11 cellular contexts compared by ENCODE assay signal in the genomic region with DNA sequence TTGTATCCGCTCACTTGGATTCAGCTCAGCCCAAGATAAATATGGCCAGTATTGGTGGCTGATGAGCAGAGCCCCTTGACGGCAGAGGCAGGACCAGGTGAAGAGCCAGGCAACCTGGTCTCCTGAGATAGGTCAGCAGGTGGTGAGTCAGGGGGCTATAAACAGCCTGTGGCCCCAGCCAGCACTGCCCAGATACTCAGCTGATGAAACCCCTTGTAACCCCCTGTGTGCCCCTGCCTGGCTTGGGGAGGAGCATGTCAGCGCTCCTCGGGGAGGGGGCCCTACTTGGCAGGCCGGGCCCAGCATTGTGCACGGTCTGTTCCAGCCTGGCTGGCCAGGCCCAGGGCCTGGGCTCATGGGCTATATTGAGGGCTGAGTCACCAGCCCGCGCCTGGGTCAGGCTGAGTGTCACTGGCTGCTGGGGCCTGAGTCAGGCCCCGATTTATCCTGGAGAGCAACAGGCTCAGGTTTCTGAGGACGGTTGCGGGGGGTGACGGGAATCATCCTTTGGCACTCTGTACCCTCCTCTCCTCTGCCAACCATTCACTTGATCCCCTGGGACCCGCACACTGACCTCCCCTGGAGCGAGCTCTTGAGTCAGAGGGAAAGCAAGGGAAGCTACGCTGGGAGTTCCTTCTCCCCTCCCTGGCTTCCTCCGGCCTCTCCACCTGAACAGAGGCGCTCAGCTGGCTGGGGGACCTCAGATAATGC. TPM values are rescaled to one million over a fixed set of nuclear protein-coding genes. Genes with fewer than 3 reads are reported as not detected.
A peak's percentile ranks its signal among the peaks of the same experiment; 100 is the strongest.
DNase-seq lines count a peak whose midpoint lies in the region; ATAC-seq and TF ChIP-seq lines count a peak whose summit lies in the region.
"Had no signal": no experiment of that assay in that cellular context is flagged by ENCODE, and none has a peak within 500 bp of the region (broad histone marks: within the 10 kb centered on the region; RNA-seq: fewer than 3 reads in every experiment).

No MANE protein-coding gene starts in this region.

- no peaks in the 10 kb centered on the region for H3K9me3 Mint-ChIP-seq in T-helper 2 cell treated with Interferon-gamma antibody and Interleukin-4, amounts not matched to agents 5 μg/mL and 100 μg/mL, for 36 hours

- CTCF ChIA-PET in Panc1 (lab: Charles Lee) = no interaction called here

- intact Hi-C loops in Panc1 (cut with micrococcal nuclease; ENCODE audit: unreplicated experiment) = no loop called here

- ATAC-seq in Panc1 (peak; percentile 52), GM19324 (IDR thresholded peaks at IDR 0.05; ENCODE audit: low FRiP score, unreplicated experiment) (no peak), HG03460 (IDR thresholded peaks at IDR 0.05; ENCODE audit: unreplicated experiment) (no peak)

- H3K4ac ChIP-seq in neuronal stem cell (ENCODE audit: low read length) = no peak overlapping the region

- peak overlapping the region; percentile 45 for H3K18ac ChIP-seq in neuronal stem cell (ENCODE audit: low read length)

- peaks cover 2% of the 10 kb centered on the region for H3K79me1 ChIP-seq in neuronal stem cell (ENCODE audit: low read depth, low read length)

- H3K27me3 Mint-ChIP-seq in T-helper 2 cell treated with Interferon-gamma antibody and Interleukin-4, amounts not matched to agents 5 μg/mL and 100 μg/mL, for 36 hours (ENCODE audit: low read depth) = peaks cover 42% of the 10 kb centered on the region

- H3K36me3 ChIP-seq in BE2C (no peaks in the 10 kb centered on the region), Panc1 (ENCODE audit: control insufficient read depth, insufficient read depth, low read length) (no peaks in the 10 kb centered on the region), neuronal stem cell (replicated peaks in 1 of 2; ENCODE audit: control insufficient read depth in 2 of 2, insufficient read depth in 2 of 2, low read length in 2 of 2) (no peaks in the 10 kb centered on the region)

- peak overlapping the region; percentile 2 for H2BK15ac ChIP-seq in neuronal stem cell (ENCODE audit: low read length)

- H2AK5ac ChIP-seq in neuronal stem cell (ENCODE audit: low read depth, low read length) = peak overlapping the region; percentile 2

- no peak overlapping the region for H3K4me3 Mint-ChIP-seq in T-helper 2 cell treated with Interferon-gamma antibody and Interleukin-4, amounts not matched to agents 5 μg/mL and 100 μg/mL, for 36 hours

- H3K27ac Mint-ChIP-seq in T-helper 2 cell treated with Interferon-gamma antibody and Interleukin-4, amounts not matched to agents 5 μg/mL and 100 μg/mL, for 36 hours = no peak overlapping the region

- H3K4me1 ChIP-seq in BE2C (peaks cover 13% of the 10 kb centered on the region), Panc1 (ENCODE audit: control insufficient read depth, insufficient read depth, low read length) (peaks cover 23% of the 10 kb centered on the region), neuronal stem cell (ENCODE audit: control insufficient read depth in 2 of 2, insufficient read depth in 1 of 2, low read depth in 1 of 2, low read length in 2 of 2) (peaks cover 24 to 29% of the 10 kb centered on the region in 2 donors)

- H2AFZ ChIP-seq in neuronal stem cell (ENCODE audit: low read length) = peak overlapping the region; percentile 79

- no peak overlapping the region for H4K91ac ChIP-seq in neuronal stem cell (ENCODE audit: low read depth, low read length, poor library complexity)

- no peaks in the 10 kb centered on the region for H3K36me3 Mint-ChIP-seq in T-helper 2 cell treated with Interferon-gamma antibody and Interleukin-4, amounts not matched to agents 5 μg/mL and 100 μg/mL, for 36 hours (ENCODE audit: low read depth)

- no peak overlapping the region for H3K23ac ChIP-seq in neuronal stem cell (ENCODE audit: low read depth, low read length, poor library complexity)

- no peak overlapping the region for H2BK5ac ChIP-seq in neuronal stem cell (ENCODE audit: low read length)

- no peak overlapping the region for H3K4me2 ChIP-seq in neuronal stem cell (ENCODE audit: insufficient read depth, low read length, poor library complexity, severe bottlenecking)

- no peaks in the 10 kb centered on the region for H3K27me3 ChIP-seq in BE2C
- H3K27me3 ChIP-seq in Panc1 (ENCODE audit: control insufficient read depth, insufficient read depth, low read length) = no peaks in the 10 kb centered on the region
- H3K27me3 ChIP-seq in neuronal stem cell (ENCODE audit: control insufficient read depth in 3 of 3, insufficient read depth in 3 of 3, low read depth in 1 of 3, low read length in 3 of 3) = no peaks in the 10 kb centered on the region

- H3K27ac ChIP-seq in Panc1 (ENCODE audit: low read length) = peak overlapping the region; percentile 34; the same call in 1 of the 2 replicates
- peak overlapping the region; percentile 68 for H3K27ac ChIP-seq in neuronal stem cell (replicated peaks; ENCODE audit: low read length)

- no peak overlapping the region for H4K8ac ChIP-seq in neuronal stem cell (ENCODE audit: low read depth, low read length)

- H3K9me3 ChIP-seq in BE2C (no peaks in the 10 kb centered on the region), Panc1 (ENCODE audit: control insufficient read depth, insufficient read depth, low read depth, low read length) (no peaks in the 10 kb centered on the region), neuronal stem cell (replicated peaks in 1 of 2; ENCODE audit: control insufficient read depth in 2 of 2, insufficient read depth in 1 of 2, low read depth in 1 of 2, low read length in 2 of 2) (no peaks in the 10 kb centered on the region)

- POLR2A ChIA-PET in Panc1 (lab: Charles Lee) = no interaction called here

- in situ Hi-C loops in Panc1 (cut with HindIII; ENCODE audit: low pct_unique_long_range_greater_than_20kb, low sequenced_read_pairs) = no loop called here

- no TSS peak for BruUV-seq in Panc1 (replicated peaks; lab: Mats Ljungman, UMichigan)

- H3K4me1 Mint-ChIP-seq in T-helper 2 cell treated with Interferon-gamma antibody and Interleukin-4, amounts not matched to agents 5 μg/mL and 100 μg/mL, for 36 hours (ENCODE audit: low read depth) = peaks cover 2% of the 10 kb centered on the region

- H2BK120ac ChIP-seq in neuronal stem cell (ENCODE audit: low read depth, low read length) = no peak overlapping the region

- no peak overlapping the region for H2BK12ac ChIP-seq in neuronal stem cell (ENCODE audit: low read length)

- H3K4me3 ChIP-seq in BE2C (ENCODE audit: low read depth, low read length) = no peak overlapping the region
- H3K4me3 ChIP-seq in Panc1 (ENCODE audit: low read depth in 2 of 2, low read length in 2 of 2) = no peak overlapping the region
- H3K4me3 ChIP-seq in fibroblast of mammary gland (ENCODE audit: control insufficient read depth, low read depth, low read length) = no peak overlapping the region
- H3K4me3 ChIP-seq in neuronal stem cell (ENCODE audit: low read length in 2 of 2) = no peak overlapping the region

- TF ChIP-seq CTCF in BE2C (IDR thresholded peaks at IDR 0.05; ENCODE audit: low read depth, low read length) = no peak
- TF ChIP-seq CTCF in Panc1 (IDR thresholded peaks at IDR 0.05) = no peak
- no peak for TF ChIP-seq CTCF in fibroblast of mammary gland (conservative IDR thresholded peaks at IDR 0.05; ENCODE audit: control insufficient read depth, insufficient read depth, low read depth, low read length)

- no CpG with 5 or more reads among the region's 17 CpGs for WGBS in neuronal stem cell (ENCODE audit: extremely low coverage in 2 of 2, insufficient read length in 2 of 2, insufficient replicate concordance in 1 of 2), 2 donors

- H3K9ac ChIP-seq in neuronal stem cell (ENCODE audit: low read depth, low read length, poor library complexity) = no peak overlapping the region

- peak; percentile 56 for DNase-seq in BE2C
- DNase-seq in Panc1 (ENCODE audit: low read depth, low spot score) = peak; percentile 71
- DNase-seq in fibroblast of mammary gland (ENCODE audit: low read depth) = peak; percentile 96
- DNase-seq in neuronal stem cell (ENCODE audit: low spot score) = no peak
- DNase-seq in activated CD4-positive, alpha-beta T cell treated with anti-CD3 and anti-CD28 coated beads, Interleukin-2, amount 50 U/mL, for 48 hours = no peak
- DNase-seq in T-helper 2 cell treated with Interferon-gamma antibody and Interleukin-4, amounts not matched to agents 5 μg/mL and 100 μg/mL, for 36 hours (ENCODE audit: low spot score) = no peak
- DNase-seq: Calu3 had no signal

- H3K14ac ChIP-seq in neuronal stem cell (ENCODE audit: low read length) = no peak overlapping the region

RNA-seq across cellular contexts. Expression of a gene that starts 2.8 kb away (rescaled TPM):
- 79.3 TPM for polyA plus RNA-seq in BE2C (2012; ENCODE audit: insufficient read depth, insufficient read length, low read depth)
- 10.2 TPM for total RNA-seq in Panc1 (2021; ENCODE audit: unreplicated experiment)
- 7.4 TPM for polyA plus RNA-seq in Panc1 (2012; ENCODE audit: insufficient read length)
- 17.5 TPM for polyA plus RNA-seq in neuronal stem cell (2013, experiment 1 of 2)
- 17.4 TPM for polyA plus RNA-seq in neuronal stem cell (2013, experiment 2 of 2)

RNA-seq across cellular contexts. Expression of a gene that starts 35.3 kb away (rescaled TPM):
- polyA plus RNA-seq in BE2C (2012; ENCODE audit: insufficient read depth, insufficient read length, low read depth) = 748 TPM
- total RNA-seq in Panc1 (2021; ENCODE audit: unreplicated experiment) = 151 TPM
- polyA plus RNA-seq in Panc1 (2012; ENCODE audit: insufficient read length) = 291 TPM
- polyA plus RNA-seq in neuronal stem cell (2013, experiment 1 of 2) = 216 TPM
- 208 TPM for polyA plus RNA-seq in neuronal stem cell (2013, experiment 2 of 2)

RNA-seq across cellular contexts. Expression of a gene that starts 35.6 kb away (rescaled TPM):
- 90.5 TPM for polyA plus RNA-seq in BE2C (2012; ENCODE audit: insufficient read depth, insufficient read length, low read depth)
- 1.1 TPM for total RNA-seq in Panc1 (2021; ENCODE audit: unreplicated experiment)
- 0.38 TPM for polyA plus RNA-seq in Panc1 (2012; ENCODE audit: insufficient read length)
- polyA plus RNA-seq in neuronal stem cell (2013, experiment 1 of 2) = 59.8 TPM
- polyA plus RNA-seq in neuronal stem cell (2013, experiment 2 of 2) = 63.1 TPM

RNA-seq across cellular contexts. Expression of a gene that starts 51.8 kb away (rescaled TPM):
- polyA plus RNA-seq in BE2C (2012; ENCODE audit: insufficient read depth, insufficient read length, low read depth) = 5.5 TPM
- not detected for total RNA-seq in Panc1 (2021; ENCODE audit: unreplicated experiment)
- polyA plus RNA-seq in Panc1 (2012; ENCODE audit: insufficient read length) = 0.87 TPM
- 0.56 TPM for polyA plus RNA-seq in neuronal stem cell (2013, experiment 1 of 2)
- 0.76 TPM for polyA plus RNA-seq in neuronal stem cell (2013, experiment 2 of 2)
- total RNA-seq: Calu3, frontal cortex, temporal lobe had no signal

Comparison
In these comparisons a context has a peak if more than half of its experiments do, and no peak if none do; other contexts are left out.
1. DNase-seq: peak in BE2C (single experiment), Panc1 (single experiment) and fibroblast of mammary gland (single experiment); none in neuronal stem cell (single experiment), activated CD4-positive, alpha-beta T cell treated with anti-CD3 and anti-CD28 coated beads, Interleukin-2, amount 50 U/mL, for 48 hours (0 of 2) and T-helper 2 cell treated with Interferon-gamma antibody and Interleukin-4, amounts not matched to agents 5 μg/mL and 100 μg/mL, for 36 hours (single experiment).